In genomic region chr9:106981396-106982287, GRCh38 we compare ENCODE assay signal across 1 cellular context.
TF ChIP-seq lines count a peak whose summit lies in the region.

No MANE protein-coding gene starts in this region.

TF ChIP-seq in GM12878, 131 proteins besides CTCF, POLR2A, EP300 and RAD21 (continued from another document and continues in another):
- TF ChIP-seq ZBTB4 (CRISPR knock-in tag; IDR thresholded peaks at IDR 0.05) (no peak), RAD51 (IDR thresholded peaks at IDR 0.05) (no peak), CBFB (IDR thresholded peaks at IDR 0.05; ENCODE audit: low read depth) (no peak), CHD4 (IDR thresholded peaks at IDR 0.05) (no peak), HDAC6 (IDR thresholded peaks at IDR 0.05; ENCODE audit: unreplicated experiment) (no peak), PAX5 (IDR thresholded peaks at IDR 0.05; ENCODE audit: borderline replicate concordance, low read depth, low read length) (peak; percentile 83; the same call in 1 of the 2 replicates), ZNF592 (IDR thresholded peaks at IDR 0.05) (no peak), KLF5 (IDR thresholded peaks at IDR 0.05; ENCODE audit: partially characterized antibody) (no peak), BCL3 (IDR thresholded peaks at IDR 0.05; ENCODE audit: borderline replicate concordance, insufficient read depth, low read depth, low read length, poor library complexity, severe bottlenecking) (no peak), HDAC2 (IDR thresholded peaks at IDR 0.05) (no peak), ZBTB11 (CRISPR knock-in tag; IDR thresholded peaks at IDR 0.05) (no peak), EGR1 (IDR thresholded peaks at IDR 0.05; ENCODE audit: borderline replicate concordance in 1 of 2, low read depth in 2 of 2, low read length in 2 of 2) (no peak), BRCA1 (IDR thresholded peaks at IDR 0.05; ENCODE audit: low read depth, low read length) (no peak), RBBP5 (conservative IDR thresholded peaks at IDR 0.05) (no peak), ZBED1 (IDR thresholded peaks at IDR 0.05; ENCODE audit: borderline replicate concordance) (no peak), ZNF384 (IDR thresholded peaks at IDR 0.05; ENCODE audit: borderline replicate concordance, low read depth, low read length) (peak; percentile 35; the same call in 1 of the 2 replicates), TARDBP (IDR thresholded peaks at IDR 0.05; ENCODE audit: borderline replicate concordance) (no peak), BACH1 (IDR thresholded peaks at IDR 0.05; ENCODE audit: borderline replicate concordance) (peak; percentile 70; the same call in 1 of the 2 replicates), FOXK2 (IDR thresholded peaks at IDR 0.05) (no peak), HDGF (IDR thresholded peaks at IDR 0.05) (no peak), MEF2A (IDR thresholded peaks at IDR 0.05; ENCODE audit: insufficient read depth, low read depth, low read length) (no peak), USF1 (IDR thresholded peaks at IDR 0.05; ENCODE audit: borderline replicate concordance, extremely low read length, insufficient read depth, low read depth, low read length) (no peak), GATAD2B (conservative IDR thresholded peaks at IDR 0.05; ENCODE audit: low read depth) (peak; percentile 51; the same call in 1 of the 2 replicates), BCL11A (IDR thresholded peaks at IDR 0.05; ENCODE audit: low read depth, low read length) (peak; percentile 87; the same call in 1 of the 2 replicates), RB1 (IDR thresholded peaks at IDR 0.05; ENCODE audit: borderline replicate concordance) (no peak), SRF (IDR thresholded peaks at IDR 0.05; ENCODE audit: low read depth in 2 of 2, low read length in 2 of 2) (no peak), HSF1 (IDR thresholded peaks at IDR 0.05; ENCODE audit: low read depth, low read length) (no peak), NR2F1 (conservative IDR thresholded peaks at IDR 0.05) (peak; percentile 83)
- TF ChIP-seq, protein P1, sequence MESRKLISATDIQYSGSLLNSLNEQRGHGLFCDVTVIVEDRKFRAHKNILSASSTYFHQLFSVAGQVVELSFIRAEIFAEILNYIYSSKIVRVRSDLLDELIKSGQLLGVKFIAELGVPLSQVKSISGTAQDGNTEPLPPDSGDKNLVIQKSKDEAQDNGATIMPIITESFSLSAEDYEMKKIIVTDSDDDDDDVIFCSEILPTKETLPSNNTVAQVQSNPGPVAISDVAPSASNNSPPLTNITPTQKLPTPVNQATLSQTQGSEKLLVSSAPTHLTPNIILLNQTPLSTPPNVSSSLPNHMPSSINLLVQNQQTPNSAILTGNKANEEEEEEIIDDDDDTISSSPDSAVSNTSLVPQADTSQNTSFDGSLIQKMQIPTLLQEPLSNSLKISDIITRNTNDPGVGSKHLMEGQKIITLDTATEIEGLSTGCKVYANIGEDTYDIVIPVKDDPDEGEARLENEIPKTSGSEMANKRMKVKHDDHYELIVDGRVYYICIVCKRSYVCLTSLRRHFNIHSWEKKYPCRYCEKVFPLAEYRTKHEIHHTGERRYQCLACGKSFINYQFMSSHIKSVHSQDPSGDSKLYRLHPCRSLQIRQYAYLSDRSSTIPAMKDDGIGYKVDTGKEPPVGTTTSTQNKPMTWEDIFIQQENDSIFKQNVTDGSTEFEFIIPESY (IDR thresholded peaks at IDR 0.05): no peak
- TF ChIP-seq, protein P2, sequence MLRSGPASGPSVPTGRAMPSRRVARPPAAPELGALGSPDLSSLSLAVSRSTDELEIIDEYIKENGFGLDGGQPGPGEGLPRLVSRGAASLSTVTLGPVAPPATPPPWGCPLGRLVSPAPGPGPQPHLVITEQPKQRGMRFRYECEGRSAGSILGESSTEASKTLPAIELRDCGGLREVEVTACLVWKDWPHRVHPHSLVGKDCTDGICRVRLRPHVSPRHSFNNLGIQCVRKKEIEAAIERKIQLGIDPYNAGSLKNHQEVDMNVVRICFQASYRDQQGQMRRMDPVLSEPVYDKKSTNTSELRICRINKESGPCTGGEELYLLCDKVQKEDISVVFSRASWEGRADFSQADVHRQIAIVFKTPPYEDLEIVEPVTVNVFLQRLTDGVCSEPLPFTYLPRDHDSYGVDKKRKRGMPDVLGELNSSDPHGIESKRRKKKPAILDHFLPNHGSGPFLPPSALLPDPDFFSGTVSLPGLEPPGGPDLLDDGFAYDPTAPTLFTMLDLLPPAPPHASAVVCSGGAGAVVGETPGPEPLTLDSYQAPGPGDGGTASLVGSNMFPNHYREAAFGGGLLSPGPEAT (IDR thresholded peaks at IDR 0.05; ENCODE audit: low read depth): peak; percentile 82
- TF ChIP-seq, protein P3, sequence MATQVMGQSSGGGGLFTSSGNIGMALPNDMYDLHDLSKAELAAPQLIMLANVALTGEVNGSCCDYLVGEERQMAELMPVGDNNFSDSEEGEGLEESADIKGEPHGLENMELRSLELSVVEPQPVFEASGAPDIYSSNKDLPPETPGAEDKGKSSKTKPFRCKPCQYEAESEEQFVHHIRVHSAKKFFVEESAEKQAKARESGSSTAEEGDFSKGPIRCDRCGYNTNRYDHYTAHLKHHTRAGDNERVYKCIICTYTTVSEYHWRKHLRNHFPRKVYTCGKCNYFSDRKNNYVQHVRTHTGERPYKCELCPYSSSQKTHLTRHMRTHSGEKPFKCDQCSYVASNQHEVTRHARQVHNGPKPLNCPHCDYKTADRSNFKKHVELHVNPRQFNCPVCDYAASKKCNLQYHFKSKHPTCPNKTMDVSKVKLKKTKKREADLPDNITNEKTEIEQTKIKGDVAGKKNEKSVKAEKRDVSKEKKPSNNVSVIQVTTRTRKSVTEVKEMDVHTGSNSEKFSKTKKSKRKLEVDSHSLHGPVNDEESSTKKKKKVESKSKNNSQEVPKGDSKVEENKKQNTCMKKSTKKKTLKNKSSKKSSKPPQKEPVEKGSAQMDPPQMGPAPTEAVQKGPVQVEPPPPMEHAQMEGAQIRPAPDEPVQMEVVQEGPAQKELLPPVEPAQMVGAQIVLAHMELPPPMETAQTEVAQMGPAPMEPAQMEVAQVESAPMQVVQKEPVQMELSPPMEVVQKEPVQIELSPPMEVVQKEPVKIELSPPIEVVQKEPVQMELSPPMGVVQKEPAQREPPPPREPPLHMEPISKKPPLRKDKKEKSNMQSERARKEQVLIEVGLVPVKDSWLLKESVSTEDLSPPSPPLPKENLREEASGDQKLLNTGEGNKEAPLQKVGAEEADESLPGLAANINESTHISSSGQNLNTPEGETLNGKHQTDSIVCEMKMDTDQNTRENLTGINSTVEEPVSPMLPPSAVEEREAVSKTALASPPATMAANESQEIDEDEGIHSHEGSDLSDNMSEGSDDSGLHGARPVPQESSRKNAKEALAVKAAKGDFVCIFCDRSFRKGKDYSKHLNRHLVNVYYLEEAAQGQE (IDR thresholded peaks at IDR 0.05; ENCODE audit: low read depth, low read length): no peak
- TF ChIP-seq, protein P4, sequence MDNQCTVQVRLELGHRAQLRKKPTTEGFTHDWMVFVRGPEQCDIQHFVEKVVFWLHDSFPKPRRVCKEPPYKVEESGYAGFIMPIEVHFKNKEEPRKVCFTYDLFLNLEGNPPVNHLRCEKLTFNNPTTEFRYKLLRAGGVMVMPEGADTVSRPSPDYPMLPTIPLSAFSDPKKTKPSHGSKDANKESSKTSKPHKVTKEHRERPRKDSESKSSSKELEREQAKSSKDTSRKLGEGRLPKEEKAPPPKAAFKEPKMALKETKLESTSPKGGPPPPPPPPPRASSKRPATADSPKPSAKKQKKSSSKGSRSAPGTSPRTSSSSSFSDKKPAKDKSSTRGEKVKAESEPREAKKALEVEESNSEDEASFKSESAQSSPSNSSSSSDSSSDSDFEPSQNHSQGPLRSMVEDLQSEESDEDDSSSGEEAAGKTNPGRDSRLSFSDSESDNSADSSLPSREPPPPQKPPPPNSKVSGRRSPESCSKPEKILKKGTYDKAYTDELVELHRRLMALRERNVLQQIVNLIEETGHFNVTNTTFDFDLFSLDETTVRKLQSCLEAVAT (IDR thresholded peaks at IDR 0.05): no peak
